ENCODE assay signal across 12 cellular contexts in genomic region chr6:15522427-15522826, GRCh38.
A peak's percentile ranks its signal among the peaks of the same experiment; 100 is the strongest.
DNase-seq lines count a peak whose midpoint lies in the region; ATAC-seq, FAIRE-seq and TF ChIP-seq lines count a peak whose summit lies in the region.
"Had no signal": no experiment of that assay in that cellular context is flagged by ENCODE, and none has a peak within 500 bp of the region (broad histone marks: within the 10 kb centered on the region; RNA-seq: fewer than 3 reads in every experiment).

No MANE protein-coding gene starts in this region.

- CTCF ChIA-PET in activated naive CD4-positive, alpha-beta T cell treated with anti-CD3 and anti-CD28 coated beads, Interleukin-2, amount 10 ng/mL, durations not matched to agents 7 days and 5 days (lab: Charles Lee), result interaction anchor here (1.9 kb wide), 1 partner anchor 102 kb away, joined by 4 read pairs; no protein-coding TSS in a partner anchor
- CTCF ChIA-PET in activated CD8-positive, alpha-beta memory T cell treated with anti-CD3 and anti-CD28 coated beads, Interleukin-2, amount 10 ng/mL, durations not matched to agents 7 days and 5 days (lab: Charles Lee), result no interaction called here

- H3K27ac Mint-ChIP-seq in activated naive CD4-positive, alpha-beta T cell treated with anti-CD3 and anti-CD28 coated beads, Interleukin-2, amount 10 ng/mL, durations not matched to agents 7 days and 5 days, result peak overlapping the region; percentile 55
- H3K27ac Mint-ChIP-seq in activated CD8-positive, alpha-beta memory T cell treated with anti-CD3 and anti-CD28 coated beads, Interleukin-2, amount 10 ng/mL, durations not matched to agents 7 days and 5 days, result peak overlapping the region; percentile 32

- no peaks in the 10 kb centered on the region for H3K27me3 Mint-ChIP-seq in activated naive CD4-positive, alpha-beta T cell treated with anti-CD3 and anti-CD28 coated beads, Interleukin-2, amount 10 ng/mL, durations not matched to agents 7 days and 5 days
- no peaks in the 10 kb centered on the region for H3K27me3 Mint-ChIP-seq in activated CD8-positive, alpha-beta memory T cell treated with anti-CD3 and anti-CD28 coated beads, Interleukin-2, amount 10 ng/mL, durations not matched to agents 7 days and 5 days

- no peak overlapping the region for H3K4me3 Mint-ChIP-seq in activated naive CD4-positive, alpha-beta T cell treated with anti-CD3 and anti-CD28 coated beads, Interleukin-2, amount 10 ng/mL, durations not matched to agents 7 days and 5 days
- no peak overlapping the region for H3K4me3 Mint-ChIP-seq in activated CD8-positive, alpha-beta memory T cell treated with anti-CD3 and anti-CD28 coated beads, Interleukin-2, amount 10 ng/mL, durations not matched to agents 7 days and 5 days

- intact Hi-C loops in kidney (cut with DNase I), result no loop called here
- intact Hi-C loops in testis (cut with DNase I; ENCODE audit: low total_unique reads), result no loop called here

- H3K9me3 ChIP-seq in kidney (ENCODE audit: control insufficient read depth in 1 of 2, low read length in 2 of 2), result no peaks in the 10 kb centered on the region
- no peaks in the 10 kb centered on the region for H3K9me3 ChIP-seq in testis
- H3K9me3 ChIP-seq: BE2C had no signal

- H3K9me3 Mint-ChIP-seq in activated naive CD4-positive, alpha-beta T cell treated with anti-CD3 and anti-CD28 coated beads, Interleukin-2, amount 10 ng/mL, durations not matched to agents 7 days and 5 days, result no peaks in the 10 kb centered on the region
- no peaks in the 10 kb centered on the region for H3K9me3 Mint-ChIP-seq in activated CD8-positive, alpha-beta memory T cell treated with anti-CD3 and anti-CD28 coated beads, Interleukin-2, amount 10 ng/mL, durations not matched to agents 7 days and 5 days (ENCODE audit: low read depth)

- H3K4me3 ChIP-seq in kidney (ENCODE audit: low read length in 2 of 2), result no peak overlapping the region
- no peak overlapping the region for H3K4me3 ChIP-seq in testis

- peaks cover 12% of the 10 kb centered on the region for H3K4me1 Mint-ChIP-seq in activated naive CD4-positive, alpha-beta T cell treated with anti-CD3 and anti-CD28 coated beads, Interleukin-2, amount 10 ng/mL, durations not matched to agents 7 days and 5 days
- H3K4me1 Mint-ChIP-seq in activated CD8-positive, alpha-beta memory T cell treated with anti-CD3 and anti-CD28 coated beads, Interleukin-2, amount 10 ng/mL, durations not matched to agents 7 days and 5 days, result peaks cover 14% of the 10 kb centered on the region

- no peak overlapping the region for H3K9ac ChIP-seq in kidney (ENCODE audit: low read length in 2 of 2)

- no peak for FAIRE-seq in kidney (lab: Jason Lieb, UNC)

- DNase-seq in activated naive CD4-positive, alpha-beta T cell treated with anti-CD3 and anti-CD28 coated beads, Interleukin-2, amount 10 ng/mL, durations not matched to agents 7 days and 5 days, result no peak
- no peak for DNase-seq in activated naive CD4-positive, alpha-beta T cell treated with Interleukin-2 at 50 U/mL for 16 hours
- DNase-seq in activated CD8-positive, alpha-beta memory T cell treated with anti-CD3 and anti-CD28 coated beads, Interleukin-2, amount 10 ng/mL, durations not matched to agents 7 days and 5 days, result no peak
- DNase-seq in kidney (no peak), testis (peak; percentile 13), NCI-H510A treated with DMSO at 0.1 percent for 48 hours (lab: John Stamatoyannopoulos, UW) (no peak), DMS53 (lab: John Stamatoyannopoulos, UW) (no peak)
- DNase-seq: activated CD4-positive, alpha-beta T cell treated with anti-CD3 and anti-CD28 coated beads, Interleukin-2, amount 50 U/mL, for 4 hours; BE2C; NCI-H2107 had no signal

- no peak for TF ChIP-seq POLR2A in testis (IDR thresholded peaks at IDR 0.05)

- WGBS in testis, 2 donors, result 86 to 91% methylated on average over 6 of the region's 6 CpGs

- H3K36me3 ChIP-seq in kidney (ENCODE audit: control insufficient read depth in 1 of 2, insufficient read depth in 2 of 2, low read length in 2 of 2), result peaks cover 5 to 27% of the 10 kb centered on the region in 2 donors
- H3K36me3 ChIP-seq in testis (ENCODE audit: low read depth, missing control alignments), result no peaks in the 10 kb centered on the region

- peak; percentile 33 for ATAC-seq in activated CD8-positive, alpha-beta memory T cell treated with anti-CD3 and anti-CD28 coated beads, Interleukin-2, amount 10 ng/mL, durations not matched to agents 7 days and 5 days
- no peak for ATAC-seq in HG02678 (IDR thresholded peaks at IDR 0.05; ENCODE audit: unreplicated experiment)

- H3K27me3 ChIP-seq in testis, result no peaks in the 10 kb centered on the region
- H3K27me3 ChIP-seq: BE2C, foreskin keratinocyte had no signal

- H3K27ac ChIP-seq in kidney (ENCODE audit: low read depth in 2 of 2, low read length in 2 of 2), result peak overlapping the region; percentile 18 to 48
- no peak overlapping the region for H3K27ac ChIP-seq in testis
- H3K27ac ChIP-seq: foreskin keratinocyte had no signal

- H3K4me1 ChIP-seq in kidney (ENCODE audit: control insufficient read depth in 1 of 2, insufficient read depth in 1 of 2, low read depth in 1 of 2, low read length in 2 of 2) (peaks cover 26 to 34% of the 10 kb centered on the region in 2 donors), testis (no peaks in the 10 kb centered on the region)
- H3K4me1 ChIP-seq: BE2C, foreskin keratinocyte had no signal

- TF ChIP-seq CTCF in kidney (IDR thresholded peaks at IDR 0.05; ENCODE audit: borderline replicate concordance, extremely low read depth, insufficient read depth) (no peak), testis (IDR thresholded peaks at IDR 0.05) (no peak)

- peaks cover 77% of the 10 kb centered on the region for H3K36me3 Mint-ChIP-seq in activated naive CD4-positive, alpha-beta T cell treated with anti-CD3 and anti-CD28 coated beads, Interleukin-2, amount 10 ng/mL, durations not matched to agents 7 days and 5 days
- peaks cover 64% of the 10 kb centered on the region for H3K36me3 Mint-ChIP-seq in activated CD8-positive, alpha-beta memory T cell treated with anti-CD3 and anti-CD28 coated beads, Interleukin-2, amount 10 ng/mL, durations not matched to agents 7 days and 5 days

Comparison
In these comparisons a context has a peak if more than half of its experiments do, and no peak if none do; other contexts are left out.
1. H3K27ac ChIP-seq: peak in kidney (2 of 2); none in testis (0 of 2).